ENCODE assay signal across 36 cellular contexts in the genomic region with DNA sequence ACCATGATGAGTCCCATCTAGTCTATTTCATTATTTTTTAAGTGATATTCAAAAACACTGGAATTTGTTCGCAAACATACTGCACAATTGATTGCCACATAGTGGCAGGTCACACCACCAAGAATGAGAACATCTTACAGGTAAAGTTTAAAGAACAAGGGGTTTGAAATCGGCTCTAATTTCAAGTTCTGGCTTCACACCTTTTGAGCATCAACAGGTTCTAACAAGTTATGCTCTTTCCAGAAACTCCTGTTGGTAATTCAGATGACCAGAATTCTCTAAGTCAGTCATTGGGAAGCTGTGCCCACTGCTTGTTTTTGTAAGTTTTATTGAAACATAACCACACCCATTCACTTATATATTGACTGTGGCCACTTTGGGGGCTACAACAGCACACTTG.
"Had no signal": no experiment of that assay in that cellular context is flagged by ENCODE, and none has a peak within 500 bp of the region (broad histone marks: within the 10 kb centered on the region; RNA-seq: fewer than 3 reads in every experiment).

No MANE protein-coding gene starts in this region.

- ATAC-seq: activated CD4-positive, CD25-positive, alpha-beta regulatory T cell treated with anti-CD3 and anti-CD28 coated beads, Interleukin-2, amount 50 U/mL, for 24 hours; activated CD8-positive, alpha-beta T cell treated with anti-CD3 and anti-CD28 coated beads for 36 hours; activated naive CD8-positive, alpha-beta T cell treated with anti-CD3 and anti-CD28 coated beads, Interleukin-2, amount 50 U/mL, for 24 hours; body of pancreas; esophagus mucosa; gastroesophageal sphincter; heart right ventricle; T-helper 17 cell had no signal

- H3K9me3 ChIP-seq: adrenal gland, body of pancreas, colonic mucosa, gastroesophageal sphincter had no signal

- H3K27ac Mint-ChIP-seq: activated B cell treated with CpG ODN at 0.5 μM for 24 hours; activated CD8-positive, alpha-beta T cell treated with anti-CD3 and anti-CD28 coated beads for 36 hours; activated naive CD4-positive, alpha-beta T cell treated with anti-CD3 and anti-CD28 coated beads for 36 hours; activated naive CD4-positive, alpha-beta T cell treated with anti-CD3 and anti-CD28 coated beads, Interleukin-2, amount 50 U/mL, for 24 hours; activated naive CD8-positive, alpha-beta T cell treated with anti-CD3 and anti-CD28 coated beads for 36 hours; activated naive CD8-positive, alpha-beta T cell treated with anti-CD3 and anti-CD28 coated beads, Interleukin-2, amount 50 U/mL, for 24 hours; activated T-helper 1 cell treated with anti-CD3 and anti-CD28 coated beads, Interleukin-12 subunit alpha, Interleukin-12 subunit beta, Interleukin-2, Interleukin-4 antibody, amounts not matched to agents 30 ng/mL and 10 ng/mL and 1 ng/mL, durations not matched to agents 14 hours and 24 hours and 36 hours; activated T-helper 2 cell treated with anti-CD3 and anti-CD28 coated beads, Interferon-gamma antibody, Interleukin-2, Interleukin-4, amounts not matched to agents 10 μg/mL and 5 μg/mL and 100 μg/mL, durations not matched to agents 14 hours and 24 hours and 36 hours; T-helper 17 cell; T-helper 2 cell treated with Interferon-gamma antibody and Interleukin-4, amounts not matched to agents 5 μg/mL and 100 μg/mL, for 36 hours had no signal

- FAIRE-seq: endometrium, endothelial cell of umbilical vein had no signal

- DNase-seq: activated B cell treated with CpG ODN at 0.5 μM for 24 hours; activated CD4-positive, alpha-beta T cell treated with anti-CD3 and anti-CD28 coated beads for 48 hours; activated CD4-positive, alpha-beta T cell treated with anti-CD3 and anti-CD28 coated beads, Interleukin-2, amount 50 U/mL, for 1 hour; activated CD4-positive, alpha-beta T cell treated with anti-CD3 and anti-CD28 coated beads, Interleukin-2, amount 50 U/mL, for 48 hours; activated CD8-positive, alpha-beta memory T cell treated with anti-CD3 and anti-CD28 coated beads for 24 hours; activated CD8-positive, alpha-beta T cell treated with anti-CD3 and anti-CD28 coated beads for 36 hours; activated effector memory CD4-positive, alpha-beta T cell treated with anti-CD3 and anti-CD28 coated beads, Interleukin-2, amount 50 U/mL, for 16 hours; activated naive CD4-positive, alpha-beta T cell treated with anti-CD3 and anti-CD28 coated beads for 36 hours; activated naive CD8-positive, alpha-beta T cell treated with anti-CD3 and anti-CD28 coated beads for 36 hours; activated naive CD8-positive, alpha-beta T cell treated with anti-CD3 and anti-CD28 coated beads, Interleukin-2, amount 50 U/mL, for 24 hours; activated T-cell treated with anti-CD3 and anti-CD28 coated beads, Interleukin-2, amount 50 U/mL, for 1 hour; activated T-cell treated with anti-CD3 and anti-CD28 coated beads, Interleukin-2, amount 50 U/mL, for 48 hours; adrenal gland; amygdala; aorta; body of pancreas; central memory CD4-positive, alpha-beta T cell; cerebellar nuclear complex; colonic mucosa; effector CD8-positive, alpha-beta T cell; foreskin fibroblast; heart right ventricle; T-helper 1 cell; T-helper 17 cell; T1000; WERI-Rb-1 had no signal

- H3K4me3 Mint-ChIP-seq: activated B cell treated with CpG ODN at 0.5 μM for 24 hours; activated CD8-positive, alpha-beta T cell treated with anti-CD3 and anti-CD28 coated beads for 36 hours; activated naive CD4-positive, alpha-beta T cell treated with anti-CD3 and anti-CD28 coated beads for 36 hours; activated naive CD4-positive, alpha-beta T cell treated with anti-CD3 and anti-CD28 coated beads, Interleukin-2, amount 50 U/mL, for 24 hours; activated naive CD8-positive, alpha-beta T cell treated with anti-CD3 and anti-CD28 coated beads for 36 hours; activated naive CD8-positive, alpha-beta T cell treated with anti-CD3 and anti-CD28 coated beads, Interleukin-2, amount 50 U/mL, for 24 hours; activated T-helper 1 cell treated with anti-CD3 and anti-CD28 coated beads, Interleukin-12 subunit alpha, Interleukin-12 subunit beta, Interleukin-2, Interleukin-4 antibody, amounts not matched to agents 30 ng/mL and 10 ng/mL and 1 ng/mL, durations not matched to agents 14 hours and 24 hours and 36 hours; T-helper 17 cell; T-helper 2 cell treated with Interferon-gamma antibody and Interleukin-4, amounts not matched to agents 5 μg/mL and 100 μg/mL, for 36 hours had no signal

- H3K27me3 Mint-ChIP-seq: activated B cell treated with CpG ODN at 0.5 μM for 24 hours; activated CD8-positive, alpha-beta T cell treated with anti-CD3 and anti-CD28 coated beads for 36 hours; activated naive CD4-positive, alpha-beta T cell treated with anti-CD3 and anti-CD28 coated beads, Interleukin-2, amount 50 U/mL, for 24 hours; activated naive CD8-positive, alpha-beta T cell treated with anti-CD3 and anti-CD28 coated beads for 36 hours; activated naive CD8-positive, alpha-beta T cell treated with anti-CD3 and anti-CD28 coated beads, Interleukin-2, amount 50 U/mL, for 24 hours; T-helper 17 cell had no signal

- H3K27ac ChIP-seq: adrenal gland, body of pancreas, cardiac muscle cell, colonic mucosa, gastroesophageal sphincter, heart right ventricle, WERI-Rb-1 had no signal

- H3K4me1 ChIP-seq: adrenal gland, body of pancreas, colonic mucosa, gastroesophageal sphincter, heart right ventricle had no signal

- H3K27me3 ChIP-seq: adrenal gland, body of pancreas, colonic mucosa, gastroesophageal sphincter, heart right ventricle had no signal

- H3K4me1 Mint-ChIP-seq: activated B cell treated with CpG ODN at 0.5 μM for 24 hours had no signal

- H3K9me3 Mint-ChIP-seq: activated B cell treated with CpG ODN at 0.5 μM for 24 hours; activated CD8-positive, alpha-beta T cell treated with anti-CD3 and anti-CD28 coated beads for 36 hours; activated naive CD4-positive, alpha-beta T cell treated with anti-CD3 and anti-CD28 coated beads for 36 hours; activated naive CD4-positive, alpha-beta T cell treated with anti-CD3 and anti-CD28 coated beads, Interleukin-2, amount 50 U/mL, for 24 hours; activated naive CD8-positive, alpha-beta T cell treated with anti-CD3 and anti-CD28 coated beads for 36 hours; activated T-helper 1 cell treated with anti-CD3 and anti-CD28 coated beads, Interleukin-12 subunit alpha, Interleukin-12 subunit beta, Interleukin-2, Interleukin-4 antibody, amounts not matched to agents 30 ng/mL and 10 ng/mL and 1 ng/mL, durations not matched to agents 14 hours and 24 hours and 36 hours; activated T-helper 2 cell treated with anti-CD3 and anti-CD28 coated beads, Interferon-gamma antibody, Interleukin-2, Interleukin-4, amounts not matched to agents 10 μg/mL and 5 μg/mL and 100 μg/mL, durations not matched to agents 14 hours and 24 hours and 36 hours; T-helper 2 cell treated with Interferon-gamma antibody and Interleukin-4, amounts not matched to agents 5 μg/mL and 100 μg/mL, for 36 hours had no signal
